Comparison of ENCODE assay signal across 6 cellular contexts in the genomic region with DNA sequence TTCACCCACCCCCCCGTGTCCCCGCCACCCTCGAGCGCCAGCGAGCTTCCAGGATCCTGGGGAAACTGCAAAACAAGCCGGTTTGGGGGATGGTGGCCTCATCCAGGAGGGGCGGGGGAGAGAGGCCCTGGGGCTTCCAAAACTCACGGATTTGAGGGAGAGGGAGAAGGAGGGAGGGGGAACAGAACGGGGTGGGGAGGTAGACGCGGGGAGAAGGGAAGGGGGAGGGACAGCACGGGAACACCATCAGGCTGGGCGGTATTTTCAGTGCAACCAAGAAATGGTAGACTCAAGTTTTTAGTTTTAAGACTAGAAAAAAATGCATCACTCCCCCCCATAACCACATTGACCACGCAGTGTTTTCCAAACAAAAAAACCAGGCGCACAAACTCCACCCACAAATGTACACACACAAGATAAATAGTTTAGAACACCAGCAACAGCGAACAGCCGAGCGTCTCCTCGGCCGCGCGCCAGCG.
DNase-seq lines count a peak whose midpoint lies in the region; ATAC-seq lines count a peak whose summit lies in the region.

No MANE protein-coding gene starts in this region.

- no peak for ATAC-seq in GM21825 (IDR thresholded peaks at IDR 0.05; ENCODE audit: unreplicated experiment)

- H3K27ac ChIP-seq in SK-N-MC (peak overlapping the region; percentile 73), layer of hippocampus (ENCODE audit: low read depth, low read length) (peak overlapping the region; percentile 38)

- peak; percentile 14 for DNase-seq in COR-L47 (lab: John Stamatoyannopoulos, UW)
- DNase-seq in SK-N-MC (ENCODE audit: low read depth, low spot score): no peak
- DNase-seq in stimulated activated CD4-positive, alpha-beta T cell treated with anti-CD3 and anti-CD28 coated beads, Interleukin-2, amount 100 ng/mL, for 48 hours: no peak
- DNase-seq in NCI-H1092 (lab: John Stamatoyannopoulos, UW): no peak

- no peaks in the 10 kb centered on the region for H3K9me3 ChIP-seq in SK-N-MC (ENCODE audit: low read depth, low read length)

- no peaks in the 10 kb centered on the region for H3K36me3 ChIP-seq in SK-N-MC (ENCODE audit: insufficient read depth, low read length)

- peaks cover 18% of the 10 kb centered on the region for H3K27me3 ChIP-seq in layer of hippocampus (ENCODE audit: control insufficient read depth, insufficient read depth, low read length)

- peak overlapping the region; percentile 97 for H3K4me3 ChIP-seq in SK-N-MC

- peak overlapping the region; percentile 73 for H3K9ac ChIP-seq in SK-N-MC (ENCODE audit: insufficient read length)
